In genomic region chr15:77023576-77024272, GRCh38 we compare ENCODE assay signal across 12 cellular contexts. TPM values are rescaled to one million over a fixed set of nuclear protein-coding genes. Genes with fewer than 3 reads are reported as not detected.
DNase-seq lines count a peak whose midpoint lies in the region; ATAC-seq and TF ChIP-seq lines count a peak whose summit lies in the region.
"Had no signal": no experiment of that assay in that cellular context is flagged by ENCODE, and none has a peak within 500 bp of the region (broad histone marks: within the 10 kb centered on the region; RNA-seq: fewer than 3 reads in every experiment).

No MANE protein-coding gene starts in this region.

- TF ChIP-seq CTCF in glutamatergic neuron (IDR thresholded peaks at IDR 0.05; ENCODE audit: partially characterized antibody, unreplicated experiment) (no peak), osteocyte (IDR thresholded peaks at IDR 0.05) (no peak)

- peaks cover 64% of the 10 kb centered on the region for H3K4me1 Mint-ChIP-seq in activated CD8-positive, alpha-beta memory T cell treated with anti-CD3 and anti-CD28 coated beads, Interleukin-2, amount 10 ng/mL, durations not matched to agents 7 days and 5 days
- H3K4me1 Mint-ChIP-seq in T-cell (peaks cover 49 to 63% (median 57%) of the 10 kb centered on the region in 3 donors), glutamatergic neuron (ENCODE audit: low read depth, unreplicated experiment) (peaks cover 25% of the 10 kb centered on the region), osteocyte (ENCODE audit: unreplicated experiment) (peaks cover 23% of the 10 kb centered on the region)
- peaks cover 76% of the 10 kb centered on the region for H3K4me1 Mint-ChIP-seq in stimulated activated effector memory CD8-positive, alpha-beta T cell treated with anti-CD3 and anti-CD28 coated beads, Interleukin-12 subunit alpha, Interleukin-12 subunit beta, amount 100 ng/mL, for 72 hours

- peaks cover 43% of the 10 kb centered on the region for H3K36me3 Mint-ChIP-seq in activated CD8-positive, alpha-beta memory T cell treated with anti-CD3 and anti-CD28 coated beads, Interleukin-2, amount 10 ng/mL, durations not matched to agents 7 days and 5 days
- peaks cover 22% of the 10 kb centered on the region for H3K36me3 Mint-ChIP-seq in T-cell
- no peaks in the 10 kb centered on the region for H3K36me3 Mint-ChIP-seq in glutamatergic neuron (ENCODE audit: unreplicated experiment)
- peaks cover 98% of the 10 kb centered on the region for H3K36me3 Mint-ChIP-seq in stimulated activated effector memory CD8-positive, alpha-beta T cell treated with anti-CD3 and anti-CD28 coated beads, Interleukin-12 subunit alpha, Interleukin-12 subunit beta, amount 100 ng/mL, for 72 hours
- H3K36me3 Mint-ChIP-seq in osteocyte (ENCODE audit: unreplicated experiment) = no peaks in the 10 kb centered on the region

- ATAC-seq in activated CD8-positive, alpha-beta memory T cell treated with anti-CD3 and anti-CD28 coated beads, Interleukin-2, amount 10 ng/mL, durations not matched to agents 7 days and 5 days = peak; percentile 24
- no peak for ATAC-seq in T-cell (replicated peaks in 1 of 4)
- ATAC-seq in stimulated activated effector memory CD8-positive, alpha-beta T cell treated with anti-CD3 and anti-CD28 coated beads, Interleukin-12 subunit alpha, Interleukin-12 subunit beta, amount 100 ng/mL, for 72 hours = peak; percentile 15

- no peaks in the 10 kb centered on the region for H3K9me3 Mint-ChIP-seq in activated CD8-positive, alpha-beta memory T cell treated with anti-CD3 and anti-CD28 coated beads, Interleukin-2, amount 10 ng/mL, durations not matched to agents 7 days and 5 days (ENCODE audit: low read depth)
- no peaks in the 10 kb centered on the region for H3K9me3 Mint-ChIP-seq in T-cell
- peaks cover 12% of the 10 kb centered on the region for H3K9me3 Mint-ChIP-seq in glutamatergic neuron (ENCODE audit: unreplicated experiment)
- no peaks in the 10 kb centered on the region for H3K9me3 Mint-ChIP-seq in stimulated activated effector memory CD8-positive, alpha-beta T cell treated with anti-CD3 and anti-CD28 coated beads, Interleukin-12 subunit alpha, Interleukin-12 subunit beta, amount 100 ng/mL, for 72 hours
- H3K9me3 Mint-ChIP-seq in osteocyte (ENCODE audit: unreplicated experiment) = no peaks in the 10 kb centered on the region

- CTCF ChIA-PET in activated CD8-positive, alpha-beta memory T cell treated with anti-CD3 and anti-CD28 coated beads, Interleukin-2, amount 10 ng/mL, durations not matched to agents 7 days and 5 days (lab: Charles Lee) = interaction anchor here (0.7 to 7.1 kb wide), 26 partner anchors 8 to 520 kb away, joined by 3 to 103 read pairs (median 6); partner anchors contain the start of genes PSTPIP1 and RCN2
- CTCF ChIA-PET in T-cell (lab: Charles Lee) = interaction anchor here (0.6 to 2.9 kb wide), 7 partner anchors 10 to 351 kb away, joined by 3 to 15 read pairs (median 4); partner anchors contain the start of gene PSTPIP1 (in 1 of the 2)

- peak overlapping the region; percentile 99 for H3K27ac Mint-ChIP-seq in activated CD8-positive, alpha-beta memory T cell treated with anti-CD3 and anti-CD28 coated beads, Interleukin-2, amount 10 ng/mL, durations not matched to agents 7 days and 5 days
- H3K27ac Mint-ChIP-seq in T-cell (peak overlapping the region; percentile 85 to 91), glutamatergic neuron (ENCODE audit: unreplicated experiment) (peak overlapping the region; percentile 12), osteocyte (ENCODE audit: unreplicated experiment) (no peak overlapping the region)
- H3K27ac Mint-ChIP-seq in stimulated activated effector memory CD8-positive, alpha-beta T cell treated with anti-CD3 and anti-CD28 coated beads, Interleukin-12 subunit alpha, Interleukin-12 subunit beta, amount 100 ng/mL, for 72 hours = peak overlapping the region; percentile 98

- POLR2A ChIA-PET in T-cell (lab: Charles Lee) = interaction anchor here in 1 of 2 donors (0.8 kb wide), 1 partner anchor 29 kb away, joined by 5 read pairs; the partner anchor contains the start of gene PSTPIP1

- no peaks in the 10 kb centered on the region for H3K27me3 Mint-ChIP-seq in activated CD8-positive, alpha-beta memory T cell treated with anti-CD3 and anti-CD28 coated beads, Interleukin-2, amount 10 ng/mL, durations not matched to agents 7 days and 5 days
- H3K27me3 Mint-ChIP-seq in T-cell = no peaks in the 10 kb centered on the region
- peaks cover 11% of the 10 kb centered on the region for H3K27me3 Mint-ChIP-seq in glutamatergic neuron (ENCODE audit: unreplicated experiment)
- no peaks in the 10 kb centered on the region for H3K27me3 Mint-ChIP-seq in osteocyte (ENCODE audit: unreplicated experiment)

- DNase-seq in activated CD8-positive, alpha-beta memory T cell treated with anti-CD3 and anti-CD28 coated beads, Interleukin-2, amount 10 ng/mL, durations not matched to agents 7 days and 5 days = peak; percentile 65
- no peak for DNase-seq in activated CD8-positive, alpha-beta memory T cell treated with anti-CD3 and anti-CD28 coated beads for 24 hours
- no peak for DNase-seq in T-cell
- DNase-seq in glutamatergic neuron = no peak
- no peak for DNase-seq in stimulated activated effector memory CD8-positive, alpha-beta T cell treated with anti-CD3 and anti-CD28 coated beads, Interleukin-12 subunit alpha, Interleukin-12 subunit beta, amount 100 ng/mL, for 72 hours (ENCODE audit: low spot score in 2 of 2)
- DNase-seq in SW 1271 (lab: John Stamatoyannopoulos, UW) = no peak
- DNase-seq in cerebellum (ENCODE audit: low spot score) = no peak
- no peak for DNase-seq in osteocyte (ENCODE audit: extremely low spot score, unreplicated experiment)
- DNase-seq: brain microvascular endothelial cell had no signal

- H3K4me3 Mint-ChIP-seq in activated CD8-positive, alpha-beta memory T cell treated with anti-CD3 and anti-CD28 coated beads, Interleukin-2, amount 10 ng/mL, durations not matched to agents 7 days and 5 days = no peak overlapping the region
- peak overlapping the region in 1 of 3 donors; percentile 19 for H3K4me3 Mint-ChIP-seq in T-cell
- no peak overlapping the region for H3K4me3 Mint-ChIP-seq in glutamatergic neuron (ENCODE audit: unreplicated experiment)
- H3K4me3 Mint-ChIP-seq in stimulated activated effector memory CD8-positive, alpha-beta T cell treated with anti-CD3 and anti-CD28 coated beads, Interleukin-12 subunit alpha, Interleukin-12 subunit beta, amount 100 ng/mL, for 72 hours = peak overlapping the region; percentile 68
- no peak overlapping the region for H3K4me3 Mint-ChIP-seq in osteocyte (ENCODE audit: unreplicated experiment)

RNA-seq across cellular contexts. Expression of gene PSTPIP1, which starts 28.8 kb away (rescaled TPM):
- total RNA-seq in activated CD8-positive, alpha-beta memory T cell treated with anti-CD3 and anti-CD28 coated beads, Interleukin-2, amount 10 ng/mL, durations not matched to agents 7 days and 5 days = 100 to 1,000 TPM; 157 to 255 TPM
- total RNA-seq in T-cell (100 to 1,000 TPM; 110 to 231 (median 180) TPM), glutamatergic neuron (ENCODE audit: unreplicated experiment) (12.4 TPM), cerebellum (0.27 TPM), osteocyte (not detected in 2 replicates)
- total RNA-seq: endothelial cell of umbilical vein, GM23248, PC-9 had no signal

RNA-seq across cellular contexts. Expression of gene TSPAN3, which starts 47.2 kb away (rescaled TPM):
- 10 to 100 TPM; 20.9 to 29.4 TPM for total RNA-seq in activated CD8-positive, alpha-beta memory T cell treated with anti-CD3 and anti-CD28 coated beads, Interleukin-2, amount 10 ng/mL, durations not matched to agents 7 days and 5 days
- total RNA-seq in T-cell (10 to 100 TPM; 12.7 to 26.3 (median 25.0) TPM), glutamatergic neuron (ENCODE audit: unreplicated experiment) (190 TPM), cerebellum (261 TPM), osteocyte (262 and 296 TPM in 2 replicates)

Comparison
In these comparisons a context has a peak if more than half of its experiments do, and no peak if none do; other contexts are left out.
1. ATAC-seq: peak in activated CD8-positive, alpha-beta memory T cell treated with anti-CD3 and anti-CD28 coated beads, Interleukin-2, amount 10 ng/mL, durations not matched to agents 7 days and 5 days (single experiment) and stimulated activated effector memory CD8-positive, alpha-beta T cell treated with anti-CD3 and anti-CD28 coated beads, Interleukin-12 subunit alpha, Interleukin-12 subunit beta, amount 100 ng/mL, for 72 hours (single experiment); none in T-cell (0 of 4).
2. RNA of gene PSTPIP1, which starts 28.8 kb away (total RNA-seq): 157 to 255 TPM in activated CD8-positive, alpha-beta memory T cell treated with anti-CD3 and anti-CD28 coated beads, Interleukin-2, amount 10 ng/mL, durations not matched to agents 7 days and 5 days, 110 to 231 TPM in T-cell and 12.4 TPM in glutamatergic neuron (single experiment); 0.27 TPM in cerebellum (single experiment) and not detected in osteocyte; every median in the first group is over 10 times any median in the second.